13 cellular contexts compared by ENCODE assay signal in genomic region chr2:20212871-20213503, GRCh38. TPM values are rescaled to one million over a fixed set of nuclear protein-coding genes. Genes with fewer than 3 reads are reported as not detected.
DNase-seq lines count a peak whose midpoint lies in the region; ATAC-seq and TF ChIP-seq lines count a peak whose summit lies in the region.
"Had no signal": no experiment of that assay in that cellular context is flagged by ENCODE, and none has a peak within 500 bp of the region (broad histone marks: within the 10 kb centered on the region; RNA-seq: fewer than 3 reads in every experiment).

No MANE protein-coding gene starts in this region.

- no peaks in the 10 kb centered on the region for H3K36me3 Mint-ChIP-seq in mesothelial cell of epicardium
- H3K36me3 Mint-ChIP-seq: activated naive CD4-positive, alpha-beta T cell treated with anti-CD3 and anti-CD28 coated beads, Interleukin-2, amount 50 U/mL, for 24 hours had no signal

- H3K9me3 Mint-ChIP-seq in mesothelial cell of epicardium: no peaks in the 10 kb centered on the region
- H3K9me3 Mint-ChIP-seq: activated naive CD4-positive, alpha-beta T cell treated with anti-CD3 and anti-CD28 coated beads, Interleukin-2, amount 50 U/mL, for 24 hours had no signal

- H3K9me3 ChIP-seq in duodenal mucosa (ENCODE audit: control insufficient read depth in 1 of 2, low read length in 2 of 2) (no peaks in the 10 kb centered on the region), vagina (no peaks in the 10 kb centered on the region)

- TF ChIP-seq CTCF in mesothelial cell of epicardium (IDR thresholded peaks at IDR 0.05; ENCODE audit: unreplicated experiment) (no peak), vagina (IDR thresholded peaks at IDR 0.05) (no peak)

- H3K27ac ChIP-seq in duodenal mucosa (ENCODE audit: low read depth, low read length): peak overlapping the region; percentile 53
- H3K27ac ChIP-seq in vagina: peak overlapping the region; percentile 86

- H3K4me1 Mint-ChIP-seq in mesothelial cell of epicardium: peaks cover 40% of the 10 kb centered on the region
- H3K4me1 Mint-ChIP-seq: activated naive CD4-positive, alpha-beta T cell treated with anti-CD3 and anti-CD28 coated beads, Interleukin-2, amount 50 U/mL, for 24 hours had no signal

- peak overlapping the region; percentile 88 for H3K27ac Mint-ChIP-seq in mesothelial cell of epicardium
- H3K27ac Mint-ChIP-seq: activated naive CD4-positive, alpha-beta T cell treated with anti-CD3 and anti-CD28 coated beads, Interleukin-2, amount 50 U/mL, for 24 hours had no signal

- H3K4me1 ChIP-seq in duodenal mucosa (ENCODE audit: control insufficient read depth in 1 of 2, insufficient read depth in 2 of 2, low read length in 2 of 2) (peaks cover 87 to 89% of the 10 kb centered on the region in 2 donors), vagina (peaks cover 78% of the 10 kb centered on the region)

- H3K4me3 ChIP-seq in duodenal mucosa (ENCODE audit: low read depth in 1 of 2, low read length in 2 of 2) (peak overlapping the region; percentile 26 to 30), vagina (peak overlapping the region in 1 of 2 donors; percentile 7)

- TF ChIP-seq POLR2A in vagina (IDR thresholded peaks at IDR 0.05): no peak

- no peaks in the 10 kb centered on the region for H3K36me3 ChIP-seq in duodenal mucosa (ENCODE audit: control insufficient read depth in 1 of 2, insufficient read depth in 2 of 2, low read length in 2 of 2)
- H3K36me3 ChIP-seq in vagina: no peaks in the 10 kb centered on the region

- H3K9ac ChIP-seq in duodenal mucosa (ENCODE audit: low read depth in 1 of 2, low read length in 2 of 2): peak overlapping the region; percentile 20 to 62

- H3K27me3 ChIP-seq in duodenal mucosa (ENCODE audit: control insufficient read depth in 1 of 2, insufficient read depth in 2 of 2, low read length in 2 of 2) (no peaks in the 10 kb centered on the region), vagina (no peaks in the 10 kb centered on the region)

- H3K27me3 Mint-ChIP-seq in mesothelial cell of epicardium (ENCODE audit: low read depth): no peaks in the 10 kb centered on the region
- H3K27me3 Mint-ChIP-seq: activated naive CD4-positive, alpha-beta T cell treated with anti-CD3 and anti-CD28 coated beads, Interleukin-2, amount 50 U/mL, for 24 hours had no signal

- ATAC-seq in left ventricle myocardium superior (peak; percentile 22), GM18858 (IDR thresholded peaks at IDR 0.05; ENCODE audit: unreplicated experiment) (no peak), HG03432 (IDR thresholded peaks at IDR 0.05; ENCODE audit: unreplicated experiment) (no peak)

- no peak overlapping the region for H3K4me3 Mint-ChIP-seq in mesothelial cell of epicardium
- H3K4me3 Mint-ChIP-seq: activated naive CD4-positive, alpha-beta T cell treated with anti-CD3 and anti-CD28 coated beads, Interleukin-2, amount 50 U/mL, for 24 hours had no signal

- DNase-seq in left ventricle myocardium superior (no peak), cardiac septum (ENCODE audit: low spot score) (no peak), mesothelial cell of epicardium (ENCODE audit: low spot score in 2 of 2, unreplicated experiment in 2 of 2) (peak in 1 of 2 experiments; percentile 44), vagina (ENCODE audit: extremely low spot score in 2 of 2) (no peak), NCI-H226 (no peak)
- DNase-seq: NCI-H1048, NCI-H82, substantia nigra had no signal

- intact Hi-C loops in left ventricle myocardium superior (cut with micrococcal nuclease): no loop called here
- intact Hi-C loops in cardiac septum (cut with DNase I): no loop called here
- intact Hi-C loops in vagina (cut with DNase I): no loop called here

RNA-seq across cellular contexts. Expression of gene SDC1, which starts 11.9 kb away (rescaled TPM):
- total RNA-seq in left ventricle myocardium superior (0.42 TPM), cardiac septum (0.32 TPM), mesothelial cell of epicardium (45.5 to 50.7 TPM (median 48.3 TPM) in 3 replicates), vagina (184 TPM)
- total RNA-seq: T-helper 1 cell treated with Interleukin-12 subunit alpha and Interleukin-12 subunit beta and Interleukin-4 antibody, amounts not matched to agents 30 ng/mL and 1 ng/mL, for 36 hours had no signal

Comparison
In these comparisons a context has a peak if more than half of its experiments do, and no peak if none do; other contexts are left out.
1. RNA of gene SDC1, which starts 11.9 kb away (total RNA-seq): 184 TPM in vagina (single experiment) and 45.5 to 50.7 TPM in mesothelial cell of epicardium; 0.42 TPM in left ventricle myocardium superior (single experiment) and 0.32 TPM in cardiac septum (single experiment); every median in the first group is over 10 times any median in the second.